1 cellular context compared by ENCODE assay signal in genomic region chr12:49974677-49975369, GRCh38.
A peak's percentile ranks its signal among the peaks of the same experiment; 100 is the strongest.
TF ChIP-seq lines count a peak whose summit lies in the region.

No MANE protein-coding gene starts in this region.

TF ChIP-seq in K562, 482 proteins besides CTCF, POLR2A, EP300 and RAD21:
- peak; percentile 1; the same call in 1 of the 2 replicates for TF ChIP-seq ATF7 (IDR thresholded peaks at IDR 0.05)
- no peak for TF ChIP-seq ZNF644 (tag; IDR thresholded peaks at IDR 0.05; ENCODE audit: low read depth)
- no peak for TF ChIP-seq ZMIZ1 (IDR thresholded peaks at IDR 0.05; ENCODE audit: low read depth in 2 of 2, low read length in 2 of 2)
- TF ChIP-seq ZNF239 (CRISPR knock-in tag; IDR thresholded peaks at IDR 0.05), result no peak
- no peak for TF ChIP-seq PCBP2 (IDR thresholded peaks at IDR 0.05; ENCODE audit: low read depth, low read length, poor library complexity, severe bottlenecking)
- no peak for TF ChIP-seq MCM2 (IDR thresholded peaks at IDR 0.05; ENCODE audit: low read depth)
- TF ChIP-seq ZNF766 (CRISPR knock-in tag; conservative IDR thresholded peaks at IDR 0.05), result no peak
